ENCODE assay signal across 1 cellular context in the genomic region with DNA sequence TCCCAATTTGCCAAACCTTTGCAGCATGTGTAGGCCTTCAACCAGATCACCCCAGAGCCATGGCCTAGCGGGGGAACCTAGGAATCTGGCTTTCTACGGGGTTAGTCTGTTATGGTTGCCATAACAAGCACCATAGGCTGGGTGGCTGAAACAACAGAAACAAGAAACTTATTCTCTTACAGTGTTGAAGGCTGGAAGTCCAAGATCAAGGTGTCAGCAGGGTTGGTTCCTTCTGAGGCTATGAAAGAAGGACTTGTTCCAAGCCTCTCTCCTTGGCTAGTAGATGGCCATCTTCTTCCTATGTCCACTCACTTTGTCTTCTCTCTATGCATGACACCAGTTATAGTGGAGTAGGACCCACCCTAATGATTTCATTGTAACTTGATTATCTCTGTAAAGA.
TF ChIP-seq lines count a peak whose summit lies in the region.

No MANE protein-coding gene starts in this region.

TF ChIP-seq in H1, 55 proteins besides CTCF, POLR2A, EP300 and RAD21:
- no peak for TF ChIP-seq POLR2AphosphoS5 (IDR thresholded peaks at IDR 0.05; ENCODE audit: low read depth, low read length)
- no peak for TF ChIP-seq EZH2 (IDR thresholded peaks at IDR 0.05; ENCODE audit: low read depth, low read length, severe bottlenecking)
- TF ChIP-seq ZNF274 (IDR thresholded peaks at IDR 0.05; ENCODE audit: borderline replicate concordance, extremely low read depth, low read length): no peak
- TF ChIP-seq TEAD4 (IDR thresholded peaks at IDR 0.05; ENCODE audit: low read depth, low read length): no peak
- TF ChIP-seq JUND (IDR thresholded peaks at IDR 0.05; ENCODE audit: low read length): no peak
- no peak for TF ChIP-seq GABPA (IDR thresholded peaks at IDR 0.05; ENCODE audit: borderline replicate concordance, insufficient read depth, low read length)
TF ChIP-seq in H1: peak in this region for 0.
